ENCODE assay signal across 11 cellular contexts in the genomic region with DNA sequence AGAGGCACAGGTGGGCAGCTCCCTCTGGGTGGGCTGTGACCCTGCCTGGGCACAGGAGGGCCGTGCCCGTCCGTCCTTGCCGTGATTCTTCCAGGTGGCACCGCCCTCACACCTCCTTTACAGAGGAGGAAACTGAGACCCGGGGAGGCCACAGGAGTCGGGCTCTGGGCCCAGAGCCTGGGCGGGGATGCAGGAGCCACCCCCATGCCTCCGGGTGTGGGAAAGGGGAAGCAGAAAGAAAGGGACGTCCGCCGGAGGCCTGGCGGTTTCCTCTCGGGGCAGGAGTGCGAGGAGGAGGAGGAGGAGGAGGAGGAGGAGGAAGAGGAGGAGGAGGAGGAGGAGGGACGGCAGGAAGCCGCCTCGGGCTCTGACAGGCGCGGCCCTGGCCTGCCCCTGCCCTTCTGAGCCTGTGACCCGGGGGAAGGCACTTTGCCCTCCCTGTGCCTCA. TPM values are rescaled to one million over a fixed set of nuclear protein-coding genes. Genes with fewer than 3 reads are reported as not detected.
A peak's percentile ranks its signal among the peaks of the same experiment; 100 is the strongest.
DNase-seq lines count a peak whose midpoint lies in the region; ATAC-seq and TF ChIP-seq lines count a peak whose summit lies in the region.
"Had no signal": no experiment of that assay in that cellular context is flagged by ENCODE, and none has a peak within 500 bp of the region (broad histone marks: within the 10 kb centered on the region; RNA-seq: fewer than 3 reads in every experiment).

No MANE protein-coding gene starts in this region.

- DNase-seq in stimulated activated CD4-positive, alpha-beta T cell treated with anti-CD3 and anti-CD28 coated beads, Interleukin-15, amount 100 ng/mL, for 24 hours = peak; percentile 48
- DNase-seq in stimulated activated CD4-positive, alpha-beta T cell treated with anti-CD3 and anti-CD28 coated beads, Interleukin-4, amount 100 ng/mL, for 1 hour = no peak
- DNase-seq in activated naive CD4-positive, alpha-beta T cell treated with anti-CD3 and anti-CD28 coated beads, Interleukin-2, amount 10 ng/mL, durations not matched to agents 7 days and 5 days = peak; percentile 57
- DNase-seq in left lobe of liver (ENCODE audit: low spot score) = peak; percentile 66
- DNase-seq in NCI-H82 treated with DMSO at 0.1 percent for 48 hours (lab: John Stamatoyannopoulos, UW; ENCODE audit: unreplicated experiment) = no peak
- no peak for DNase-seq in osteocyte (ENCODE audit: extremely low spot score, unreplicated experiment)
- no peak for DNase-seq in NCI-H1930 (lab: John Stamatoyannopoulos, UW)
- DNase-seq: cortex of kidney, IMR-90, mesendoderm had no signal

- peak overlapping the region; percentile 89 for H3K27ac Mint-ChIP-seq in activated naive CD4-positive, alpha-beta T cell treated with anti-CD3 and anti-CD28 coated beads, Interleukin-2, amount 10 ng/mL, durations not matched to agents 7 days and 5 days
- H3K27ac Mint-ChIP-seq in osteocyte (ENCODE audit: unreplicated experiment) = no peak overlapping the region

- no peaks in the 10 kb centered on the region for H3K9me3 Mint-ChIP-seq in activated naive CD4-positive, alpha-beta T cell treated with anti-CD3 and anti-CD28 coated beads, Interleukin-2, amount 10 ng/mL, durations not matched to agents 7 days and 5 days
- H3K9me3 Mint-ChIP-seq in osteocyte (ENCODE audit: unreplicated experiment) = no peaks in the 10 kb centered on the region

- peak; percentile 4 for ATAC-seq in left lobe of liver
- no peak for ATAC-seq in HG02973 (IDR thresholded peaks at IDR 0.05; ENCODE audit: unreplicated experiment)

- CTCF ChIA-PET in activated naive CD4-positive, alpha-beta T cell treated with anti-CD3 and anti-CD28 coated beads, Interleukin-2, amount 10 ng/mL, durations not matched to agents 7 days and 5 days (lab: Charles Lee) = interaction anchor here (1.3 to 4.3 kb wide), 5 partner anchors 15 to 24 kb away, joined by 3 to 27 read pairs (median 6); no protein-coding TSS in a partner anchor

- H3K36me3 Mint-ChIP-seq in activated naive CD4-positive, alpha-beta T cell treated with anti-CD3 and anti-CD28 coated beads, Interleukin-2, amount 10 ng/mL, durations not matched to agents 7 days and 5 days = peaks cover 29% of the 10 kb centered on the region
- H3K36me3 Mint-ChIP-seq in osteocyte (ENCODE audit: unreplicated experiment) = no peaks in the 10 kb centered on the region

- peak overlapping the region; percentile 67 for H3K4me3 Mint-ChIP-seq in activated naive CD4-positive, alpha-beta T cell treated with anti-CD3 and anti-CD28 coated beads, Interleukin-2, amount 10 ng/mL, durations not matched to agents 7 days and 5 days
- no peak overlapping the region for H3K4me3 Mint-ChIP-seq in osteocyte (ENCODE audit: unreplicated experiment)

- H3K4me1 Mint-ChIP-seq in activated naive CD4-positive, alpha-beta T cell treated with anti-CD3 and anti-CD28 coated beads, Interleukin-2, amount 10 ng/mL, durations not matched to agents 7 days and 5 days = peaks cover 95% of the 10 kb centered on the region
- peaks cover 56% of the 10 kb centered on the region for H3K4me1 Mint-ChIP-seq in osteocyte (ENCODE audit: unreplicated experiment)

- no peaks in the 10 kb centered on the region for H3K27me3 Mint-ChIP-seq in activated naive CD4-positive, alpha-beta T cell treated with anti-CD3 and anti-CD28 coated beads, Interleukin-2, amount 10 ng/mL, durations not matched to agents 7 days and 5 days
- no peaks in the 10 kb centered on the region for H3K27me3 Mint-ChIP-seq in osteocyte (ENCODE audit: unreplicated experiment)

- no peak for TF ChIP-seq CTCF in osteocyte (IDR thresholded peaks at IDR 0.05)

RNA-seq across cellular contexts. Expression of gene SH2B3, which starts 23.0 kb away (rescaled TPM):
- total RNA-seq in left lobe of liver (11.7 TPM), osteocyte (36.4 and 37.4 TPM in 2 replicates)

RNA-seq across cellular contexts. Expression of gene PHETA1, which starts 59.9 kb away (rescaled TPM):
- 9.4 TPM for total RNA-seq in left lobe of liver
- total RNA-seq in osteocyte = 13.6 and 14.6 TPM in 2 replicates

Comparison
In these comparisons a context has a peak if more than half of its experiments do, and no peak if none do; other contexts are left out.
1. DNase-seq: peak in stimulated activated CD4-positive, alpha-beta T cell treated with anti-CD3 and anti-CD28 coated beads, Interleukin-15, amount 100 ng/mL, for 24 hours (single experiment), activated naive CD4-positive, alpha-beta T cell treated with anti-CD3 and anti-CD28 coated beads, Interleukin-2, amount 10 ng/mL, durations not matched to agents 7 days and 5 days (single experiment) and left lobe of liver (single experiment); none in stimulated activated CD4-positive, alpha-beta T cell treated with anti-CD3 and anti-CD28 coated beads, Interleukin-4, amount 100 ng/mL, for 1 hour (single experiment), NCI-H82 treated with DMSO at 0.1 percent for 48 hours (single experiment), osteocyte (single experiment) and NCI-H1930 (0 of 2).